Comparison of ENCODE assay signal across 12 cellular contexts in the genomic region with DNA sequence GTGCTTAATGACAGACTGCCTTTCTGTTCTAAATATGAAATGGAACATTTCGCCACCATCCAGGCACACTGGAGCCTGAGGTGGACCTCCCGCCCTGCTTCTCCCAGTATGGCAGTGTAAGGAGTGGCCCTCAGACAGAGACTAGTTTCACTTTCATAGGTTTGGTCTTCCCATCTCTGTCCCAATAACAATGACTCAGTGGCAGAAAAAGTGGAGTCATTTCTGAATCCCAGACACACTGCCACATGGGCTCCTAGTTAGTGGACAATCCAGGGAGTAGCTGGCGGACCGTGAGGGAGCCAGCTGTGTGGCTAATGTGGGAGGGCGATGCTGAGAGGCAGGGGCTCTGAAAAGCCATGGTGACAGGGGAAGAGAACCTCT.
DNase-seq lines count a peak whose midpoint lies in the region; ATAC-seq and TF ChIP-seq lines count a peak whose summit lies in the region.
"Had no signal": no experiment of that assay in that cellular context is flagged by ENCODE, and none has a peak within 500 bp of the region (broad histone marks: within the 10 kb centered on the region; RNA-seq: fewer than 3 reads in every experiment).

No MANE protein-coding gene starts in this region.

- H3K18ac ChIP-seq in mesenchymal stem cell (ENCODE audit: low read depth in 1 of 2, low read length in 2 of 2): no peak overlapping the region

- H3K23ac ChIP-seq in mesenchymal stem cell (ENCODE audit: low read length in 2 of 2): no peak overlapping the region

- BruUV-seq in mammary epithelial cell (replicated peaks; lab: Mats Ljungman, UMichigan): no TSS peak

- peak overlapping the region in 6 of 8 donors; percentile 29 to 61 (median 41) for H3K4me3 Mint-ChIP-seq in CD4-positive, alpha-beta memory T cell

- H2BK12ac ChIP-seq in mesenchymal stem cell (ENCODE audit: low read length in 2 of 2): no peak overlapping the region

- no peak overlapping the region for H3K9ac ChIP-seq in mammary epithelial cell (ENCODE audit: insufficient read depth, low read length)
- H3K9ac ChIP-seq in mesenchymal stem cell (ENCODE audit: low read length): peak overlapping the region; percentile 61

- H3K14ac ChIP-seq in mesenchymal stem cell (ENCODE audit: low read length in 2 of 2): no peak overlapping the region

- H3K27ac ChIP-seq in CD4-positive, alpha-beta memory T cell (ENCODE audit: low read depth, low read length): no peak overlapping the region
- H3K27ac ChIP-seq in mammary epithelial cell (ENCODE audit: insufficient read depth, low read depth, low read length) (no peak overlapping the region), mesenchymal stem cell (ENCODE audit: low read length, poor library complexity, severe bottlenecking) (no peak overlapping the region)
- H3K27ac ChIP-seq: hepatocyte, neutrophil, VCaP had no signal

- POLR2A ChIA-PET in CD4-positive, alpha-beta memory T cell (lab: Charles Lee; ENCODE audit: partially characterized antibody): no interaction called here

- no peak for ATAC-seq in HG03571 (IDR thresholded peaks at IDR 0.05; ENCODE audit: unreplicated experiment)
- no peak for ATAC-seq in GM21447 (IDR thresholded peaks at IDR 0.05; ENCODE audit: unreplicated experiment)

- peaks cover 3 to 11% of the 10 kb centered on the region in 2 donors for H3K27me3 Mint-ChIP-seq in CD4-positive, alpha-beta memory T cell

- H3K4me2 ChIP-seq in mammary epithelial cell (ENCODE audit: insufficient read depth, low read depth, low read length) (peak overlapping the region; percentile 20), mesenchymal stem cell (ENCODE audit: low read length, poor library complexity, severe bottlenecking) (no peak overlapping the region)
- H3K4me2 ChIP-seq: hepatocyte had no signal

- no peaks in the 10 kb centered on the region for H3K9me3 ChIP-seq in CD4-positive, alpha-beta memory T cell (ENCODE audit: control insufficient read depth in 1 of 2, low read length in 2 of 2)
- H3K9me3 ChIP-seq in mammary epithelial cell (replicated peaks; ENCODE audit: insufficient read depth, low read length): no peaks in the 10 kb centered on the region
- no peaks in the 10 kb centered on the region for H3K9me3 ChIP-seq in mesenchymal stem cell (ENCODE audit: control insufficient read depth, low read length)
- H3K9me3 ChIP-seq: neutrophil had no signal

- DNase-seq in CD4-positive, alpha-beta memory T cell: no peak
- DNase-seq in LoVo (ENCODE audit: low spot score) (peak; percentile 4), mammary epithelial cell (peak; percentile 73), mesenchymal stem cell (peak; percentile 85), foreskin melanocyte (no peak), NCI-H2081 treated with DMSO at 0.1 percent for 48 hours (lab: John Stamatoyannopoulos, UW) (no peak)
- DNase-seq: NCI-H524 had no signal

- H4K20me1 ChIP-seq in mammary epithelial cell (ENCODE audit: insufficient read depth, low read length): no peaks in the 10 kb centered on the region

- H3K79me1 ChIP-seq in mesenchymal stem cell (replicated peaks; ENCODE audit: low read length, poor library complexity, severe bottlenecking): no peaks in the 10 kb centered on the region

- 96% methylated on average over 5 of the region's 5 CpGs for WGBS in mammary epithelial cell (ENCODE audit: low coverage, missing lambda C conversion rate)
- WGBS in mesenchymal stem cell: 94% methylated on average over 5 of the region's 5 CpGs

- no peak overlapping the region for H2AK5ac ChIP-seq in mesenchymal stem cell (ENCODE audit: low read length, severe bottlenecking)

- H3K9me3 Mint-ChIP-seq in CD4-positive, alpha-beta memory T cell: no peaks in the 10 kb centered on the region

- peaks cover 0 to 7% (median 4%) of the 10 kb centered on the region in 4 donors for H3K4me1 Mint-ChIP-seq in CD4-positive, alpha-beta memory T cell

- peak overlapping the region in 1 of 7 donors; percentile 33 for H3K27ac Mint-ChIP-seq in CD4-positive, alpha-beta memory T cell

- H3K4me3 ChIP-seq in CD4-positive, alpha-beta memory T cell (ENCODE audit: low read length in 2 of 2): no peak overlapping the region
- H3K4me3 ChIP-seq in mammary epithelial cell (replicated peaks in 1 of 3; ENCODE audit: insufficient read depth in 1 of 3, low read depth in 2 of 3, low read length in 3 of 3): no peak overlapping the region
- no peak overlapping the region for H3K4me3 ChIP-seq in mesenchymal stem cell (ENCODE audit: insufficient read depth in 1 of 2, low read depth in 1 of 2, low read length in 2 of 2)
- H3K4me3 ChIP-seq: hepatocyte had no signal

- H4K91ac ChIP-seq in mesenchymal stem cell (ENCODE audit: low read length): peak overlapping the region; percentile 1

- H3K79me2 ChIP-seq in mammary epithelial cell (ENCODE audit: insufficient read depth, low read length): no peaks in the 10 kb centered on the region
- H3K79me2 ChIP-seq: hepatocyte had no signal

- CTCF ChIA-PET in CD4-positive, alpha-beta memory T cell (lab: Charles Lee; ENCODE audit: partially characterized antibody): no interaction called here
- CTCF ChIA-PET in mammary epithelial cell (lab: Charles Lee; ENCODE audit: low non-redundant PET): no interaction called here

- no peaks in the 10 kb centered on the region for H3K4me1 ChIP-seq in CD4-positive, alpha-beta memory T cell (ENCODE audit: insufficient read depth, low read length)
- peaks cover 17% of the 10 kb centered on the region for H3K4me1 ChIP-seq in mammary epithelial cell (ENCODE audit: insufficient read depth, low read length)
- H3K4me1 ChIP-seq in mesenchymal stem cell (ENCODE audit: control insufficient read depth, insufficient read depth, low read depth, low read length): peaks cover 8% of the 10 kb centered on the region

- dilution Hi-C loops in mammary epithelial cell (cut with HindIII; ENCODE audit: low sequenced_read_pairs): no loop called here

- H3K27me3 ChIP-seq in CD4-positive, alpha-beta memory T cell (ENCODE audit: insufficient read depth, low read length): no peaks in the 10 kb centered on the region
- H3K27me3 ChIP-seq in mammary epithelial cell (ENCODE audit: insufficient read depth, low read length): no peaks in the 10 kb centered on the region
- H3K27me3 ChIP-seq in mesenchymal stem cell (ENCODE audit: control insufficient read depth in 1 of 2, insufficient read depth in 1 of 2, low read length in 2 of 2): no peaks in the 10 kb centered on the region
- H3K27me3 ChIP-seq: hepatocyte had no signal

- H4K8ac ChIP-seq in mesenchymal stem cell (ENCODE audit: low read length): no peak overlapping the region

- in situ Hi-C loops in mammary epithelial cell (cut with MboI; ENCODE audit: low sequenced_read_pairs in 2 of 2): no loop called here

- H3K4ac ChIP-seq in mesenchymal stem cell (ENCODE audit: low read depth in 1 of 2, low read length in 2 of 2): no peak overlapping the region

- H2BK120ac ChIP-seq in mesenchymal stem cell (ENCODE audit: low read depth, low read length): no peak overlapping the region

- no peaks in the 10 kb centered on the region for H3K36me3 Mint-ChIP-seq in CD4-positive, alpha-beta memory T cell

- peak overlapping the region; percentile 35 for H2AFZ ChIP-seq in mammary epithelial cell (ENCODE audit: low read depth, low read length)
- no peak overlapping the region for H2AFZ ChIP-seq in mesenchymal stem cell (ENCODE audit: low read depth, low read length)
- H2AFZ ChIP-seq: hepatocyte had no signal

- no peak overlapping the region for H2BK15ac ChIP-seq in mesenchymal stem cell (ENCODE audit: low read depth, poor library complexity, severe bottlenecking)

- no peak for TF ChIP-seq CTCF in mammary epithelial cell (conservative IDR thresholded peaks at IDR 0.05 in 1 of 2, IDR thresholded peaks at IDR 0.05 in 1 of 2; ENCODE audit: extremely low read depth in 1 of 2, insufficient read depth in 1 of 2, low read depth in 1 of 2, low read length in 2 of 2)

- no peaks in the 10 kb centered on the region for H3K36me3 ChIP-seq in CD4-positive, alpha-beta memory T cell (ENCODE audit: insufficient read depth, low read length)
- H3K36me3 ChIP-seq in mammary epithelial cell (ENCODE audit: insufficient read depth, low read length): no peaks in the 10 kb centered on the region
- H3K36me3 ChIP-seq in mesenchymal stem cell (ENCODE audit: control insufficient read depth in 1 of 2, insufficient read depth in 2 of 2, low read depth in 1 of 2, low read length in 2 of 2): no peaks in the 10 kb centered on the region
- H3K36me3 ChIP-seq: neutrophil had no signal

- intact Hi-C loops in CD4-positive, alpha-beta memory T cell (cut with micrococcal nuclease): no loop called here
- intact Hi-C loops in mammary epithelial cell (cut with micrococcal nuclease): no loop called here

- H2BK5ac ChIP-seq in mesenchymal stem cell (ENCODE audit: low read depth, low read length, poor library complexity, severe bottlenecking): no peak overlapping the region

Comparison
In these comparisons a context has a peak if more than half of its experiments do, and no peak if none do; other contexts are left out.
1. DNase-seq: peak in LoVo (single experiment), mammary epithelial cell (single experiment) and mesenchymal stem cell (single experiment); none in CD4-positive, alpha-beta memory T cell (0 of 5), foreskin melanocyte (single experiment) and NCI-H2081 treated with DMSO at 0.1 percent for 48 hours (single experiment).